ENCODE assay signal across 8 cellular contexts in genomic region chr3:179149239-179149887, GRCh38. TPM values are rescaled to one million over a fixed set of nuclear protein-coding genes. Genes with fewer than 3 reads are reported as not detected.
A peak's percentile ranks its signal among the peaks of the same experiment; 100 is the strongest.
DNase-seq lines count a peak whose midpoint lies in the region; ATAC-seq and TF ChIP-seq lines count a peak whose summit lies in the region.

No MANE protein-coding gene starts in this region.

- H3K4me3 ChIP-seq in fibroblast of pulmonary artery (replicated peaks; ENCODE audit: low read depth, low read length) (peak overlapping the region; percentile 83), neuronal stem cell (ENCODE audit: low read length in 2 of 2) (peak overlapping the region; percentile 66 to 99), urinary bladder (ENCODE audit: low read depth, low read length) (peak overlapping the region; percentile 93)

- H2BK120ac ChIP-seq in neuronal stem cell (ENCODE audit: low read depth, low read length): no peak overlapping the region

- no peak for TF ChIP-seq CTCF in fibroblast of pulmonary artery (IDR thresholded peaks at IDR 0.05; ENCODE audit: low read length, missing control alignments)

- no peak overlapping the region for H2BK12ac ChIP-seq in neuronal stem cell (ENCODE audit: low read length)

- H3K23ac ChIP-seq in neuronal stem cell (ENCODE audit: low read depth, low read length, poor library complexity): no peak overlapping the region

- no peak overlapping the region for H2AK5ac ChIP-seq in neuronal stem cell (ENCODE audit: low read depth, low read length)

- no peak overlapping the region for H4K91ac ChIP-seq in neuronal stem cell (ENCODE audit: low read depth, low read length, poor library complexity)

- H3K9me3 ChIP-seq in neuronal stem cell (replicated peaks in 1 of 2; ENCODE audit: control insufficient read depth in 2 of 2, insufficient read depth in 1 of 2, low read depth in 1 of 2, low read length in 2 of 2): peaks cover 0 to 3% of the 10 kb centered on the region in 2 donors

- H3K4me1 ChIP-seq in neuronal stem cell (ENCODE audit: control insufficient read depth in 2 of 2, insufficient read depth in 1 of 2, low read depth in 1 of 2, low read length in 2 of 2): peaks cover 0 to 13% of the 10 kb centered on the region in 2 donors
- no peaks in the 10 kb centered on the region for H3K4me1 ChIP-seq in urinary bladder (ENCODE audit: insufficient read depth)

- H3K27ac ChIP-seq in neuronal stem cell (replicated peaks; ENCODE audit: low read length) (peak overlapping the region; percentile 89), urinary bladder (ENCODE audit: low read depth) (peak overlapping the region; percentile 100)

- H3K4ac ChIP-seq in neuronal stem cell (ENCODE audit: low read length): no peak overlapping the region

- no peak overlapping the region for H4K8ac ChIP-seq in neuronal stem cell (ENCODE audit: low read depth, low read length)

- no peak overlapping the region for H3K18ac ChIP-seq in neuronal stem cell (ENCODE audit: low read length)

- peak; percentile 24 for ATAC-seq in GM18505 (IDR thresholded peaks at IDR 0.05; ENCODE audit: unreplicated experiment)
- peak; percentile 0 for ATAC-seq in HG02840 (IDR thresholded peaks at IDR 0.05; ENCODE audit: low FRiP score, unreplicated experiment)

- peak overlapping the region; percentile 71 for H3K4me2 ChIP-seq in neuronal stem cell (ENCODE audit: insufficient read depth, low read length, poor library complexity, severe bottlenecking)

- peak overlapping the region; percentile 75 for H2BK5ac ChIP-seq in neuronal stem cell (ENCODE audit: low read length)

- no peak overlapping the region for H2BK15ac ChIP-seq in neuronal stem cell (ENCODE audit: low read length)

- H3K79me1 ChIP-seq in neuronal stem cell (ENCODE audit: low read depth, low read length): peaks cover 10% of the 10 kb centered on the region

- peak overlapping the region; percentile 95 for H2AFZ ChIP-seq in neuronal stem cell (ENCODE audit: low read length)

- peak; percentile 39 for DNase-seq in NCI-H526 treated with DMSO at 0.1 percent for 48 hours (lab: John Stamatoyannopoulos, UW)
- peak; percentile 34 for DNase-seq in activated T-cell treated with anti-CD3 and anti-CD28 coated beads for 24 hours (ENCODE audit: low read depth)
- peak; percentile 26 for DNase-seq in fibroblast of pulmonary artery (ENCODE audit: low read depth)
- DNase-seq in neuronal stem cell (ENCODE audit: low spot score): peak; percentile 21
- no peak for DNase-seq in NCI-H128 (lab: John Stamatoyannopoulos, UW; ENCODE audit: unreplicated experiment)

- H3K36me3 ChIP-seq in neuronal stem cell (replicated peaks in 1 of 2; ENCODE audit: control insufficient read depth in 2 of 2, insufficient read depth in 2 of 2, low read length in 2 of 2): no peaks in the 10 kb centered on the region
- H3K36me3 ChIP-seq in urinary bladder (ENCODE audit: insufficient read depth): no peaks in the 10 kb centered on the region

- WGBS in neuronal stem cell (ENCODE audit: extremely low coverage in 2 of 2, insufficient read length in 2 of 2, insufficient replicate concordance in 1 of 2), 2 donors: no CpG with 5 or more reads among the region's 17 CpGs
- WGBS in urinary bladder: 2% methylated on average over 17 of the region's 17 CpGs

- H3K9ac ChIP-seq in neuronal stem cell (ENCODE audit: low read depth, low read length, poor library complexity): peak overlapping the region; percentile 63

- no peak for TF ChIP-seq POLR2A in GM18505 (IDR thresholded peaks at IDR 0.05; ENCODE audit: borderline replicate concordance, extremely low read depth, insufficient read depth, insufficient read length)

- H3K14ac ChIP-seq in neuronal stem cell (ENCODE audit: low read length): no peak overlapping the region

- H3K27me3 ChIP-seq in neuronal stem cell (ENCODE audit: control insufficient read depth in 3 of 3, insufficient read depth in 3 of 3, low read depth in 1 of 3, low read length in 3 of 3): no peaks in the 10 kb centered on the region

RNA-seq across cellular contexts. Expression of gene PIK3CA, which starts 1.2 kb away (rescaled TPM):
- 7.3 TPM for polyA plus RNA-seq in neuronal stem cell (2013, experiment 1 of 2)
- polyA plus RNA-seq in neuronal stem cell (2013, experiment 2 of 2): 7.6 TPM
- total RNA-seq in urinary bladder: 61.2 TPM
- polyA plus RNA-seq in urinary bladder: 14.8 TPM
